8 cellular contexts compared by ENCODE assay signal in genomic region chr19:19319725-19320361, GRCh38. TPM values are rescaled to one million over a fixed set of nuclear protein-coding genes. Genes with fewer than 3 reads are reported as not detected.
DNase-seq lines count a peak whose midpoint lies in the region; ATAC-seq, FAIRE-seq and TF ChIP-seq lines count a peak whose summit lies in the region.

No MANE protein-coding gene starts in this region.

- TF ChIP-seq POLR2A in K562 (conservative IDR thresholded peaks at IDR 0.05) = no peak
- no peak for TF ChIP-seq POLR2A in vagina (IDR thresholded peaks at IDR 0.05)

- no peaks in the 10 kb centered on the region for H3K27me3 Mint-ChIP-seq in memory B cell

- peak overlapping the region; percentile 99 for H3K4me3 ChIP-seq in GM06990 (replicated peaks; ENCODE audit: low read depth, low read length)
- peak overlapping the region; percentile 95 for H3K4me3 ChIP-seq in K562
- peak overlapping the region; percentile 96 to 97 for H3K4me3 ChIP-seq in vagina

- H3K36me3 ChIP-seq in GM06990 (ENCODE audit: control insufficient read depth, insufficient read depth, low read length) (peaks cover 16% of the 10 kb centered on the region), K562 (ENCODE audit: control insufficient read depth, insufficient read depth, low read length) (peaks cover 40% of the 10 kb centered on the region), vagina (peaks cover 0 to 29% of the 10 kb centered on the region in 2 donors)

- H3K4me2 ChIP-seq in K562 (ENCODE audit: insufficient read depth, low read length) = peak overlapping the region; percentile 98

- H3K9me3 Mint-ChIP-seq in memory B cell = no peaks in the 10 kb centered on the region

- FAIRE-seq in K562 (lab: Jason Lieb, UNC) = no peak

- POLR2A ChIA-PET in K562 (lab: Yijun Ruan, JAX) = interaction anchor here (0.6 to 1.1 kb wide), 4 partner anchors 21 to 191 kb away, joined by 3 to 5 read pairs (median 4); no protein-coding TSS in a partner anchor

- H3K9me1 ChIP-seq in K562 (ENCODE audit: control insufficient read depth, insufficient read depth, low read length) = no peaks in the 10 kb centered on the region

- WGBS in K562 (ENCODE audit: insufficient coverage, low coverage, missing lambda C conversion rate) = under 1% methylated on average over 31 of the region's 32 CpGs

- peak overlapping the region; percentile 100 for H2AFZ ChIP-seq in K562 (ENCODE audit: low read depth, low read length)

- H3K79me2 ChIP-seq in K562 (ENCODE audit: control insufficient read depth, insufficient read depth, low read length) = peaks cover 60% of the 10 kb centered on the region

- H3K27ac ChIP-seq in K562 (ENCODE audit: extremely low read depth, low read depth, low read length) = peak overlapping the region; percentile 100
- H3K27ac ChIP-seq in vagina = peak overlapping the region; percentile 89

- TF ChIP-seq RAD21 in K562 (CRISPR knock-in tag; conservative IDR thresholded peaks at IDR 0.05 in 1 of 2, IDR thresholded peaks at IDR 0.05 in 1 of 2) = no peak

- intact Hi-C loops in K562 (cut with micrococcal nuclease) = loop anchor here (2.0 to 10.0 kb wide), 2 partner anchors 127 to 265 kb away; partner anchors contain the start of genes BORCS8 and RFXANK
- intact Hi-C loops in vagina (cut with DNase I) = loop anchor here (10.0 kb wide), 1 partner anchor 125 kb away; the partner anchor contains the start of genes BORCS8 and RFXANK

- H3K9ac ChIP-seq in K562 (ENCODE audit: insufficient read depth in 1 of 2, low read depth in 2 of 2, low read length in 2 of 2) = peak overlapping the region; percentile 98 to 99

- H3K4me1 Mint-ChIP-seq in memory B cell = peaks cover 15% of the 10 kb centered on the region

- H3K36me3 Mint-ChIP-seq in memory B cell = peaks cover 9% of the 10 kb centered on the region

- CTCF ChIA-PET in K562 (lab: Yijun Ruan, JAX; ENCODE audit: low intra/inter-chr PET ratio) = interaction anchor here (0.6 kb wide), 1 partner anchor 170 kb away, joined by 3 read pairs; no protein-coding TSS in a partner anchor

- DNase-seq in GM06990 (ENCODE audit: extremely low read depth, insufficient read length) (no peak), K562 (ENCODE audit: extremely low read depth in 1 of 4, low spot score in 3 of 4) (peak in 1 of 4 experiments; percentile 21), memory B cell (ENCODE audit: low spot score in 2 of 2) (no peak), vagina (ENCODE audit: extremely low spot score in 2 of 2) (no peak), NCI-H146 (lab: John Stamatoyannopoulos, UW) (no peak), cerebellar cortex (ENCODE audit: low spot score) (no peak)

- H3K27me3 ChIP-seq in GM06990 (replicated peaks; ENCODE audit: control insufficient read depth, insufficient read depth, low read length) (no peaks in the 10 kb centered on the region), K562 (ENCODE audit: control insufficient read depth in 2 of 2, insufficient read depth in 2 of 2, low read length in 2 of 2) (no peaks in the 10 kb centered on the region), vagina (no peaks in the 10 kb centered on the region)

- peak; percentile 7 for ATAC-seq in HG03457 (IDR thresholded peaks at IDR 0.05; ENCODE audit: unreplicated experiment)
- ATAC-seq in K562 = peak; percentile 21
- no peak for ATAC-seq in memory B cell (ENCODE audit: low read depth)
- ATAC-seq in HG03097 (IDR thresholded peaks at IDR 0.05; ENCODE audit: low FRiP score, unreplicated experiment) = no peak

- peaks cover 6 to 22% of the 10 kb centered on the region in 2 experiments; a peak in 4 of 5 replicates for H3K4me1 ChIP-seq in K562 (replicated peaks in 1 of 2; ENCODE audit: control insufficient read depth in 2 of 2, insufficient read depth in 2 of 2, low read length in 2 of 2)
- peaks cover 44% of the 10 kb centered on the region for H3K4me1 ChIP-seq in vagina

- BruUV-seq in K562 (replicated peaks; lab: Mats Ljungman, UMichigan) = TSS peak; percentile 71

- no peak for TF ChIP-seq EP300 in K562 (IDR thresholded peaks at IDR 0.05; ENCODE audit: low read length)

- in situ Hi-C loops in K562 (cut with MboI) = loop anchor here (10.0 kb wide), 1 partner anchor 275 kb away; no protein-coding TSS in a partner anchor

- H3K27ac Mint-ChIP-seq in memory B cell = peak overlapping the region; percentile 97

- H3K9me3 ChIP-seq in K562 (replicated peaks; ENCODE audit: control insufficient read depth, insufficient read depth, low read depth, low read length) = no peaks in the 10 kb centered on the region
- no peaks in the 10 kb centered on the region for H3K9me3 ChIP-seq in vagina

- 0 out of 2 replicates have a peak, but pooled peaks cover 8% of the 10 kb centered on the region for H4K20me1 ChIP-seq in K562 (replicated peaks; ENCODE audit: control insufficient read depth, insufficient read depth, low read length)

- no peak for TF ChIP-seq CTCF in GM06990 (IDR thresholded peaks at IDR 0.05; ENCODE audit: insufficient read depth, low read length, poor library complexity, severe bottlenecking)
- no peak for TF ChIP-seq CTCF in K562 (IDR thresholded peaks at IDR 0.05 in 2 of 3, conservative IDR thresholded peaks at IDR 0.05 in 1 of 3; ENCODE audit: insufficient read depth in 2 of 3, low read depth in 1 of 3, low read length in 3 of 3)
- no peak for TF ChIP-seq CTCF in vagina (IDR thresholded peaks at IDR 0.05)

- peak overlapping the region; percentile 96 for H3K4me3 Mint-ChIP-seq in memory B cell

RNA-seq across cellular contexts. Expression of gene SUGP1, which starts 0.5 kb away (rescaled TPM):
- total RNA-seq in K562 (2011; cell fraction: chromatin; rRNA removed; ENCODE audit: low replicate concordance) = 90.2 and 178 TPM in 2 replicates
- 124 and 128 TPM in 2 replicates for total RNA-seq in K562 (2011; cell fraction: nucleolus; rRNA removed)
- 77.5 and 85.2 TPM in 2 replicates for total RNA-seq in K562 (2011; cell fraction: nucleoplasm; rRNA removed)
- total RNA-seq in K562 (2014; rRNA removed) (40.4 and 44.6 TPM in 2 replicates), K562 (2014; rRNA removed; fragmentation: Illumina TruSeq; extraction: Trizol) (16.8 and 17.9 TPM in 2 replicates), K562 (2015; rRNA removed; fragmentation: Illumina TruSeq; extraction: Trizol) (32.4 and 34.3 TPM in 2 replicates), K562 (2021) (45.0 and 53.3 TPM in 2 replicates), vagina (25.5 TPM)
- polyA plus RNA-seq in K562 (2011; rRNA removed) (28.5 and 30.6 TPM in 2 replicates), K562 (2014; fragmentation: Illumina TruSeq; extraction: Trizol) (35.0 and 36.7 TPM in 2 replicates), K562 (2014; fragmentation: Nextera tagmentation; extraction: Ambion mirVana) (1 to 10 TPM; 1.0 to 1.9 TPM), K562 (2014; rRNA removed) (41.0 and 48.9 TPM in 2 replicates)
- 20.8 and 33.6 TPM in 2 replicates for polyA plus RNA-seq in K562 (2011; cell fraction: cytosol; rRNA removed)
- polyA plus RNA-seq in K562 (2011; cell fraction: nucleus; rRNA removed) = 96.6 and 109 TPM in 2 replicates
- polyA plus RNA-seq in K562 (2012) = 43.7 and 43.9 TPM in 2 replicates
- 19.3 and 21.7 TPM in 2 replicates for polyA minus RNA-seq in K562 (2011; rRNA and poly(A)+ RNA removed)
- 21.6 and 25.8 TPM in 2 replicates for polyA minus RNA-seq in K562 (2011; cell fraction: cytosol; rRNA and poly(A)+ RNA removed)
- polyA minus RNA-seq in K562 (2011; cell fraction: nucleus; rRNA and poly(A)+ RNA removed) = 28.8 and 51.3 TPM in 2 replicates

RNA-seq across cellular contexts. Expression of gene MAU2, which starts 0.8 kb away (rescaled TPM):
- total RNA-seq in K562 (2011; cell fraction: chromatin; rRNA removed; ENCODE audit: low replicate concordance) = 132 and 299 TPM in 2 replicates
- total RNA-seq in K562 (2011; cell fraction: nucleolus; rRNA removed) = 154 and 168 TPM in 2 replicates
- total RNA-seq in K562 (2011; cell fraction: nucleoplasm; rRNA removed) = 141 and 151 TPM in 2 replicates
- 21.1 and 24.1 TPM in 2 replicates for total RNA-seq in K562 (2014; rRNA removed)
- total RNA-seq in K562 (2014; rRNA removed; fragmentation: Illumina TruSeq; extraction: Trizol) = 10.0 and 12.0 TPM in 2 replicates
- total RNA-seq in K562 (2015; rRNA removed; fragmentation: Illumina TruSeq; extraction: Trizol) = 17.2 and 17.8 TPM in 2 replicates
- 43.4 and 48.1 TPM in 2 replicates for total RNA-seq in K562 (2021)
- 21.0 and 34.2 TPM in 2 replicates for polyA plus RNA-seq in K562 (2011; rRNA removed)
- 25.3 and 40.5 TPM in 2 replicates for polyA plus RNA-seq in K562 (2011; cell fraction: cytosol; rRNA removed)
- 83.2 and 123 TPM in 2 replicates for polyA plus RNA-seq in K562 (2011; cell fraction: nucleus; rRNA removed)
- polyA plus RNA-seq in K562 (2012) = 30.0 and 42.5 TPM in 2 replicates
- 19.4 and 22.5 TPM in 2 replicates for polyA plus RNA-seq in K562 (2014; fragmentation: Illumina TruSeq; extraction: Trizol)
- polyA plus RNA-seq in K562 (2014; fragmentation: Nextera tagmentation; extraction: Ambion mirVana) = 1 to 10 TPM; 1.2 to 1.4 TPM
- 27.4 and 31.4 TPM in 2 replicates for polyA plus RNA-seq in K562 (2014; rRNA removed)
- 23.0 and 45.7 TPM in 2 replicates for polyA minus RNA-seq in K562 (2011; rRNA and poly(A)+ RNA removed)
- polyA minus RNA-seq in K562 (2011; cell fraction: cytosol; rRNA and poly(A)+ RNA removed) = 28.1 and 43.8 TPM in 2 replicates
- polyA minus RNA-seq in K562 (2011; cell fraction: nucleus; rRNA and poly(A)+ RNA removed) = 55.9 and 63.5 TPM in 2 replicates
- total RNA-seq in vagina = 55.2 TPM

RNA-seq across cellular contexts. Expression of gene TM6SF2, which starts 46.7 kb away (rescaled TPM):
- 0.19 TPM in 1 of 2 replicates, not detected in the other for total RNA-seq in K562 (2011; cell fraction: chromatin; rRNA removed; ENCODE audit: low replicate concordance)
- not detected in 2 replicates for total RNA-seq in K562 (2011; cell fraction: nucleolus; rRNA removed)
- total RNA-seq in K562 (2011; cell fraction: nucleoplasm; rRNA removed) = not detected in 2 replicates
- total RNA-seq in K562 (2014; rRNA removed) (not detected in 2 replicates), K562 (2014; rRNA removed; fragmentation: Illumina TruSeq; extraction: Trizol) (not detected in 2 replicates), K562 (2015; rRNA removed; fragmentation: Illumina TruSeq; extraction: Trizol) (not detected in 2 replicates), K562 (2021) (not detected in 2 replicates), vagina (not detected)
- polyA plus RNA-seq in K562 (2011; rRNA removed) (0.05 TPM in 1 of 2 replicates, not detected in the other), K562 (2014; fragmentation: Illumina TruSeq; extraction: Trizol) (not detected in 2 replicates), K562 (2014; fragmentation: Nextera tagmentation; extraction: Ambion mirVana) (not detected), K562 (2014; rRNA removed) (not detected in 2 replicates)
- 0.09 TPM in 1 of 2 replicates, not detected in the other for polyA plus RNA-seq in K562 (2011; cell fraction: cytosol; rRNA removed)
- 0.18 and 0.23 TPM in 2 replicates for polyA plus RNA-seq in K562 (2011; cell fraction: nucleus; rRNA removed)
- not detected in 2 replicates for polyA plus RNA-seq in K562 (2012)
- not detected in 2 replicates for polyA minus RNA-seq in K562 (2011; rRNA and poly(A)+ RNA removed)
- not detected in 2 replicates for polyA minus RNA-seq in K562 (2011; cell fraction: cytosol; rRNA and poly(A)+ RNA removed)
- not detected in 2 replicates for polyA minus RNA-seq in K562 (2011; cell fraction: nucleus; rRNA and poly(A)+ RNA removed)

Comparison
In these comparisons a context has a peak if more than half of its experiments do, and no peak if none do; other contexts are left out.
1. ATAC-seq: peak in HG03457 (single experiment) and K562 (single experiment); none in memory B cell (single experiment) and HG03097 (single experiment).
2. Peak in every context shown above with its lines, with median percentiles within 50 percentile points of each other: H3K4me3 ChIP-seq.